ENCODE assay signal across 10 cellular contexts in the genomic region with DNA sequence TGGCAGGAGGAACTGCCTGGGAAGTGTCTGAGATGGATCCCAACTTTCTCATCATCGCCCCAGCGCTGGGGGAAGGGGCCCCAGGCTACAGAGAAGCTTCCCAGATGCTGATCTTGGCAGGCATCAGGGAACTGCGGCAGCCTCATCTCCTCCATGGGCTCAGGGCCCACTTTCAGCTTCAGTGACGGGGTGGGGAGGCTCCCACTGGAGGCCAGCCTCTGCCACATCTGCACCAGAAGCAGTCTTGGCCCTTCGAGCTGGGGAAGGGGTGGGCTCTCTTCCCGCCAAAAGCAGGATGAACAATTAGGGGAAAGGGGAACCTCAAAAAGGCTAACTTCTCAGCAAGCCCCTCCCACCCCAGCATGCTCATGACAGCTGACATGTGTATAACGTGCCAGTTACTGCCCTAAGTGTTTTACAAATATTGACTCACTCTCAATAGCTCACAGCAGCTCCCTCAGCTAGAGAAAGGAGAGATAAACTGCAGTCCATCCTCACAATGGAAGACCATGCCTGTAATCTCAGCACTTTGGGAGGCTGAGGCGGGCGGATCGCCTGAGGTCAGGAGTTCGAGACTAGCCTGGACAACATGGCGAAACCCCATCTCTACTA. TPM values are rescaled to one million over a fixed set of nuclear protein-coding genes. Genes with fewer than 3 reads are reported as not detected.
DNase-seq lines count a peak whose midpoint lies in the region; ATAC-seq, FAIRE-seq and TF ChIP-seq lines count a peak whose summit lies in the region.
"Had no signal": no experiment of that assay in that cellular context is flagged by ENCODE, and none has a peak within 500 bp of the region (broad histone marks: within the 10 kb centered on the region; RNA-seq: fewer than 3 reads in every experiment).

No MANE protein-coding gene starts in this region.

- H3K27ac ChIP-seq in kidney (ENCODE audit: low read depth in 2 of 2, low read length in 2 of 2) (peak overlapping the region in 1 of 2 donors; percentile 11), endodermal cell (ENCODE audit: low read depth, low read length) (no peak overlapping the region)
- H3K27ac ChIP-seq: C4-2B had no signal

- DNase-seq in activated T-cell treated with anti-CD3 and anti-CD28 coated beads, Interleukin-2, amount 50 U/mL, for 72 hours = no peak
- no peak for DNase-seq in activated T-cell treated with anti-CD3 and anti-CD28 coated beads, Interleukin-2, amount 50 U/mL, for 1 hour
- DNase-seq in SHP77 treated with DMSO at 0.1 percent for 48 hours (lab: John Stamatoyannopoulos, UW) = peak; percentile 94
- DNase-seq in kidney = peak; percentile 79
- DNase-seq in endodermal cell = no peak
- DNase-seq in T-helper 1 cell = no peak
- DNase-seq: activated CD4-positive, alpha-beta T cell treated with anti-CD3 and anti-CD28 coated beads for 48 hours had no signal

- H3K36me3 Mint-ChIP-seq in activated T-cell treated with anti-CD3 and anti-CD28 coated beads, Interleukin-2, amount 50 U/mL, for 72 hours (ENCODE audit: insufficient read depth in 2 of 2) = peaks cover 0 to 2% of the 10 kb centered on the region in 2 donors
- H3K36me3 Mint-ChIP-seq in endodermal cell (ENCODE audit: low read depth) = no peaks in the 10 kb centered on the region

- H3K27ac Mint-ChIP-seq in activated T-cell treated with anti-CD3 and anti-CD28 coated beads, Interleukin-2, amount 50 U/mL, for 72 hours = peak overlapping the region; percentile 19
- no peak overlapping the region for H3K27ac Mint-ChIP-seq in endodermal cell

- H3K27me3 Mint-ChIP-seq in activated T-cell treated with anti-CD3 and anti-CD28 coated beads, Interleukin-2, amount 50 U/mL, for 72 hours (ENCODE audit: low read depth) = no peaks in the 10 kb centered on the region
- H3K27me3 Mint-ChIP-seq in endodermal cell (ENCODE audit: insufficient read depth) = no peaks in the 10 kb centered on the region

- intact Hi-C loops in kidney (cut with DNase I) = no loop called here

- H3K27me3 ChIP-seq in endodermal cell (ENCODE audit: control insufficient read depth, insufficient read depth, low read length, poor library complexity, severe bottlenecking) = no peaks in the 10 kb centered on the region

- TF ChIP-seq CTCF in kidney (IDR thresholded peaks at IDR 0.05; ENCODE audit: borderline replicate concordance, extremely low read depth, insufficient read depth) = no peak
- no peak for TF ChIP-seq CTCF in endodermal cell (conservative IDR thresholded peaks at IDR 0.05)

- H3K4me3 ChIP-seq in kidney (ENCODE audit: low read length in 2 of 2) (no peak overlapping the region), endodermal cell (ENCODE audit: low read length) (no peak overlapping the region)

- 86 to 87% methylated on average over 6 to 12 of the region's 12 CpGs for whole genome bisulfite sequencing in endodermal cell (ENCODE audit: insufficient coverage in 1 of 2, insufficient read length in 1 of 2), 2 experiments

- H3K9me3 ChIP-seq in kidney (ENCODE audit: control insufficient read depth in 1 of 2, low read length in 2 of 2) (no peaks in the 10 kb centered on the region), endodermal cell (ENCODE audit: control insufficient read depth, low read length) (no peaks in the 10 kb centered on the region)

- no peak for ATAC-seq in activated T-cell treated with anti-CD3 and anti-CD28 coated beads, Interleukin-2, amount 50 U/mL, for 72 hours (replicated peaks in 1 of 2)
- no peak for ATAC-seq in GM21515 (IDR thresholded peaks at IDR 0.05; ENCODE audit: unreplicated experiment)
- ATAC-seq in GM19395 (IDR thresholded peaks at IDR 0.05; ENCODE audit: unreplicated experiment) = no peak

- peak overlapping the region; percentile 29 to 47 for H3K4me3 Mint-ChIP-seq in activated T-cell treated with anti-CD3 and anti-CD28 coated beads, Interleukin-2, amount 50 U/mL, for 72 hours
- no peak overlapping the region for H3K4me3 Mint-ChIP-seq in endodermal cell

- FAIRE-seq in kidney (lab: Jason Lieb, UNC) = no peak

- H3K4me1 ChIP-seq in kidney (ENCODE audit: control insufficient read depth in 1 of 2, insufficient read depth in 1 of 2, low read depth in 1 of 2, low read length in 2 of 2) (no peaks in the 10 kb centered on the region), endodermal cell (ENCODE audit: control insufficient read depth, insufficient read depth, low read length) (no peaks in the 10 kb centered on the region)

- H3K36me3 ChIP-seq in kidney (ENCODE audit: control insufficient read depth in 1 of 2, insufficient read depth in 2 of 2, low read length in 2 of 2) = no peaks in the 10 kb centered on the region
- H3K36me3 ChIP-seq in endodermal cell (ENCODE audit: control insufficient read depth, insufficient read depth, low read length) = no peaks in the 10 kb centered on the region

- no peaks in the 10 kb centered on the region for H3K9me3 Mint-ChIP-seq in activated T-cell treated with anti-CD3 and anti-CD28 coated beads, Interleukin-2, amount 50 U/mL, for 72 hours
- H3K9me3 Mint-ChIP-seq in endodermal cell = no peaks in the 10 kb centered on the region

- H3K9ac ChIP-seq in kidney (ENCODE audit: low read length in 2 of 2) = no peak overlapping the region
- no peak overlapping the region for H3K9ac ChIP-seq in endodermal cell (ENCODE audit: extremely low read depth, low read length, poor library complexity, severe bottlenecking)

- H3K4me1 Mint-ChIP-seq in activated T-cell treated with anti-CD3 and anti-CD28 coated beads, Interleukin-2, amount 50 U/mL, for 72 hours (ENCODE audit: low read depth) = peaks cover 33% of the 10 kb centered on the region
- H3K4me1 Mint-ChIP-seq in endodermal cell = peaks cover 5% of the 10 kb centered on the region

RNA-seq across cellular contexts. Expression of a gene that starts 7.1 kb away (rescaled TPM):
- 10 to 100 TPM; 11.5 to 11.6 TPM for total RNA-seq in activated T-cell treated with anti-CD3 and anti-CD28 coated beads, Interleukin-2, amount 50 U/mL, for 72 hours
- total RNA-seq in kidney (6.3 TPM), endodermal cell (10 to 100 TPM; 11.0 to 16.4 TPM)
- 1.5 TPM for polyA plus RNA-seq in kidney (ENCODE audit: insufficient read depth, low read depth, low replicate concordance)
- polyA plus RNA-seq in endodermal cell (2013, experiment 1 of 2) = 7.6 TPM
- 8.8 TPM for polyA plus RNA-seq in endodermal cell (2013, experiment 2 of 2)

RNA-seq across cellular contexts. Expression of a gene that starts 13.7 kb away (rescaled TPM):
- total RNA-seq in activated T-cell treated with anti-CD3 and anti-CD28 coated beads, Interleukin-2, amount 50 U/mL, for 72 hours = 10 to 100 TPM; 83.2 to 93.6 TPM
- total RNA-seq in kidney = 44.8 TPM
- polyA plus RNA-seq in kidney (ENCODE audit: insufficient read depth, low read depth, low replicate concordance) = 102 TPM
- 10 to 100 TPM; 66.0 to 69.2 TPM for total RNA-seq in endodermal cell
- polyA plus RNA-seq in endodermal cell (2013, experiment 1 of 2) = 53.3 TPM
- polyA plus RNA-seq in endodermal cell (2013, experiment 2 of 2) = 51.8 TPM

RNA-seq across cellular contexts. Expression of a gene that starts 32.6 kb away (rescaled TPM):
- 10 to 100 TPM; 20.7 to 40.1 TPM for total RNA-seq in activated T-cell treated with anti-CD3 and anti-CD28 coated beads, Interleukin-2, amount 50 U/mL, for 72 hours
- 50.3 TPM for total RNA-seq in kidney
- 16.3 TPM for polyA plus RNA-seq in kidney (ENCODE audit: insufficient read depth, low read depth, low replicate concordance)
- total RNA-seq in endodermal cell = 1 to 10 TPM; 1.7 to 5.2 TPM
- 1.3 TPM for polyA plus RNA-seq in endodermal cell (2013, experiment 1 of 2)
- 2.1 TPM for polyA plus RNA-seq in endodermal cell (2013, experiment 2 of 2)

RNA-seq across cellular contexts. Expression of a gene that starts 43.5 kb away (rescaled TPM):
- 100 to 1,000 TPM; 294 to 304 TPM for total RNA-seq in activated T-cell treated with anti-CD3 and anti-CD28 coated beads, Interleukin-2, amount 50 U/mL, for 72 hours
- total RNA-seq in kidney (64.6 TPM), endodermal cell (100 to 1,000 TPM; 163 to 189 TPM)
- 15.3 TPM for polyA plus RNA-seq in kidney (ENCODE audit: insufficient read depth, low read depth, low replicate concordance)
- polyA plus RNA-seq in endodermal cell (2013, experiment 1 of 2) = 136 TPM
- 125 TPM for polyA plus RNA-seq in endodermal cell (2013, experiment 2 of 2)

RNA-seq across cellular contexts. Expression of a gene that starts 48.5 kb away (rescaled TPM):
- 1 to 10 TPM; 1.5 to 1.9 TPM for total RNA-seq in activated T-cell treated with anti-CD3 and anti-CD28 coated beads, Interleukin-2, amount 50 U/mL, for 72 hours
- total RNA-seq in kidney (0.85 TPM), endodermal cell (under 1 TPM in 1 of 2 donors, not detected in 1; 0.44 TPM)
- polyA plus RNA-seq in kidney (ENCODE audit: insufficient read depth, low read depth, low replicate concordance) = 1.1 TPM
- 0.28 TPM for polyA plus RNA-seq in endodermal cell (2013, experiment 1 of 2)
- 0.21 TPM for polyA plus RNA-seq in endodermal cell (2013, experiment 2 of 2)

Comparison
In these comparisons a context has a peak if more than half of its experiments do, and no peak if none do; other contexts are left out.
1. DNase-seq: peak in SHP77 treated with DMSO at 0.1 percent for 48 hours (single experiment) and kidney (single experiment); none in activated T-cell treated with anti-CD3 and anti-CD28 coated beads, Interleukin-2, amount 50 U/mL, for 72 hours (0 of 2), activated T-cell treated with anti-CD3 and anti-CD28 coated beads, Interleukin-2, amount 50 U/mL, for 1 hour (single experiment), endodermal cell (single experiment) and T-helper 1 cell (0 of 5).